ENCODE assay signal across 16 cellular contexts in the genomic region with DNA sequence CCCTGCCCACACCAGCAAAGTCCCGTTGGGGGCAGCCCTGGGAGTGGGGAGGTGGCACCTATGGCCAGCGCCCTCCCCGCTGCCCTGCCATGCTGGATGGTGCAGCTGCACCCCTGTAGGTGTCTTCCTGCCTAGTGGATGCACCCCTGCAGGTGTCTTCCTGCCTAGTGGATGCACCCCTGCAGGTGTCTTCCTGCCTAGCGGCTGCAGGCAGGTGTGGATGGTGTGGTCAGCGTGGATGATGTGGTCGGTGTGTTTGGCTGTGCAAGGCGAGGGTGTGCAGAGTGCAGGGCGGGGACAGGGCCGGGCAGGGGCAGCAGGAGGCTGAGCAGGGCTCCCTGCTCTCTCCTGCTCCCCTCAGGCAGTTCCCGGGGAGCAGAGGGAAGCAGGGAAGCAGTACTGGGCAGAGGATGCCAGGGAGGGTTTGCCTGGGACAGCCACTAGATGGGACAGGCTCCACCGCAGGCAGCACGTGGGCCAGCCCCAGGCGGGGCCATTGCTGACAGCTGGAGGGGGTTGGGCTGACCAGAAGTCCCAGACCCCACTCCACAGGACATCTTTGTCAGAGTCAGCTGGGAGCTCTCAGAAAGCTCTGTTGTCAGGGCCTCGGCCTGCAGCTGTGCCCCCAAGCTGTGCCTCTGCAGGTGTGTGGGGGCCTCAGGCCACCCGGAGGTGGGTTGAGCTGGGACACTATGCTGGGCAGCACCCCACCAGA. TPM values are rescaled to one million over a fixed set of nuclear protein-coding genes. Genes with fewer than 3 reads are reported as not detected.
DNase-seq lines count a peak whose midpoint lies in the region; ATAC-seq, FAIRE-seq and TF ChIP-seq lines count a peak whose summit lies in the region.
"Had no signal": no experiment of that assay in that cellular context is flagged by ENCODE, and none has a peak within 500 bp of the region (broad histone marks: within the 10 kb centered on the region; RNA-seq: fewer than 3 reads in every experiment).

No MANE protein-coding gene starts in this region.

- POLR2A ChIA-PET in K562 (lab: Yijun Ruan, JAX): no interaction called here

- 1% methylated on average over 11 of the region's 15 CpGs for WGBS in K562 (ENCODE audit: insufficient coverage, low coverage, missing lambda C conversion rate)

- H3K9me1 ChIP-seq in K562 (ENCODE audit: control insufficient read depth, insufficient read depth, low read length): no peaks in the 10 kb centered on the region

- H3K27ac ChIP-seq in K562 (ENCODE audit: extremely low read depth, low read depth, low read length): no peak overlapping the region
- peak overlapping the region in 3 of 4 donors; percentile 99 to 100 (median 99) for H3K27ac ChIP-seq in gastrocnemius medialis
- H3K27ac ChIP-seq: foreskin keratinocyte, upper lobe of left lung, VCaP had no signal

- H3K79me2 ChIP-seq in K562 (ENCODE audit: control insufficient read depth, insufficient read depth, low read length): no peaks in the 10 kb centered on the region

- DNase-seq in Right ventricle myocardium inferior (ENCODE audit: missing footprints) (peak; percentile 61), Right ventricle myocardium superior (no peak), K562 (ENCODE audit: extremely low read depth in 1 of 4, low spot score in 3 of 4) (no peak), gastrocnemius medialis (no peak), kidney glomerular epithelial cell (lab: John Stamatoyannopoulos, UW) (no peak), NCI-H2107 treated with DMSO at 0.1 percent for 48 hours (lab: John Stamatoyannopoulos, UW; ENCODE audit: unreplicated experiment) (no peak)
- DNase-seq: effector memory CD4-positive, alpha-beta T cell; foreskin keratinocyte; GDM1; Kasumi-1 had no signal

- ATAC-seq in Right ventricle myocardium inferior: no peak
- no peak for ATAC-seq in Right ventricle myocardium superior (ENCODE audit: poor library complexity)
- peak; percentile 23 for ATAC-seq in K562
- no peak for ATAC-seq in gastrocnemius medialis
- ATAC-seq in GM19463 (IDR thresholded peaks at IDR 0.05; ENCODE audit: unreplicated experiment): no peak
- ATAC-seq: activated naive CD4-positive, alpha-beta T cell treated with anti-CD3 and anti-CD28 coated beads, Interleukin-2, amount 50 U/mL, for 72 hours; foreskin keratinocyte had no signal

- no peak for TF ChIP-seq RAD21 in Ishikawa (IDR thresholded peaks at IDR 0.05; ENCODE audit: low read depth)
- TF ChIP-seq RAD21 in K562 (CRISPR knock-in tag; conservative IDR thresholded peaks at IDR 0.05 in 1 of 2, IDR thresholded peaks at IDR 0.05 in 1 of 2): no peak

- H3K36me3 ChIP-seq in K562 (ENCODE audit: control insufficient read depth, insufficient read depth, low read length): no peaks in the 10 kb centered on the region
- H3K36me3 ChIP-seq in gastrocnemius medialis: no peaks in the 10 kb centered on the region
- H3K36me3 ChIP-seq: upper lobe of left lung had no signal

- no peak for FAIRE-seq in K562 (lab: Jason Lieb, UNC)

- peaks cover 0 to 49% of the 10 kb centered on the region in 2 experiments; a peak in 2 of 5 replicates for H3K4me1 ChIP-seq in K562 (replicated peaks in 1 of 2; ENCODE audit: control insufficient read depth in 2 of 2, insufficient read depth in 2 of 2, low read length in 2 of 2)
- H3K4me1 ChIP-seq in gastrocnemius medialis: peaks cover 32 to 48% of the 10 kb centered on the region in 2 donors

- CTCF ChIA-PET in K562 (lab: Yijun Ruan, JAX; ENCODE audit: low intra/inter-chr PET ratio): no interaction called here

- no peak overlapping the region for H3K4me2 ChIP-seq in K562 (ENCODE audit: insufficient read depth, low read length)

- intact Hi-C loops in Right ventricle myocardium inferior (cut with DNase I): no loop called here
- intact Hi-C loops in Right ventricle myocardium superior (cut with DNase I): no loop called here
- intact Hi-C loops in K562 (cut with micrococcal nuclease): no loop called here
- intact Hi-C loops in gastrocnemius medialis (cut with DNase I; ENCODE audit: low total_unique reads): no loop called here

- H4K20me1 ChIP-seq in K562 (replicated peaks; ENCODE audit: control insufficient read depth, insufficient read depth, low read length): peaks cover 21% of the 10 kb centered on the region

- no TSS peak for BruUV-seq in K562 (replicated peaks; lab: Mats Ljungman, UMichigan)

- no peak overlapping the region for H3K9ac ChIP-seq in K562 (ENCODE audit: insufficient read depth in 1 of 2, low read depth in 2 of 2, low read length in 2 of 2)

- no peak overlapping the region for H3K4me3 ChIP-seq in K562
- no peak overlapping the region for H3K4me3 ChIP-seq in gastrocnemius medialis
- H3K4me3 ChIP-seq: upper lobe of left lung had no signal

- TF ChIP-seq POLR2A in K562 (conservative IDR thresholded peaks at IDR 0.05) (no peak), gastrocnemius medialis (IDR thresholded peaks at IDR 0.05) (no peak)

- no peak overlapping the region for H2AFZ ChIP-seq in K562 (ENCODE audit: low read depth, low read length)

- in situ Hi-C loops in K562 (cut with MboI): no loop called here
- in situ Hi-C loops in gastrocnemius medialis (cut with MboI; ENCODE audit: low sequenced_read_pairs in 4 of 4): no loop called here

- H3K27me3 ChIP-seq in K562 (ENCODE audit: control insufficient read depth in 2 of 2, insufficient read depth in 2 of 2, low read length in 2 of 2) (peaks cover 17 to 78% of the 10 kb centered on the region in 2 experiments; a peak in 4 of 5 replicates), gastrocnemius medialis (no peaks in the 10 kb centered on the region)

- H3K9me3 ChIP-seq in K562 (replicated peaks; ENCODE audit: control insufficient read depth, insufficient read depth, low read depth, low read length) (no peaks in the 10 kb centered on the region), gastrocnemius medialis (no peaks in the 10 kb centered on the region)
- H3K9me3 ChIP-seq: upper lobe of left lung had no signal

- no peak for TF ChIP-seq CTCF in K562 (IDR thresholded peaks at IDR 0.05 in 2 of 3, conservative IDR thresholded peaks at IDR 0.05 in 1 of 3; ENCODE audit: insufficient read depth in 2 of 3, low read depth in 1 of 3, low read length in 3 of 3)
- no peak for TF ChIP-seq CTCF in gastrocnemius medialis (IDR thresholded peaks at IDR 0.05 in 4 of 5, conservative IDR thresholded peaks at IDR 0.05 in 1 of 5)

- TF ChIP-seq EP300 in Ishikawa (IDR thresholded peaks at IDR 0.05; ENCODE audit: borderline replicate concordance) (peak; percentile 29; the same call in 1 of the 2 replicates), K562 (IDR thresholded peaks at IDR 0.05; ENCODE audit: low read length) (no peak)

RNA-seq across cellular contexts. Expression of a gene that starts 23.6 kb away (rescaled TPM):
- total RNA-seq in Right ventricle myocardium inferior: 35.5 TPM
- total RNA-seq in Right ventricle myocardium superior: 33.7 TPM
- total RNA-seq in K562 (2011; cell fraction: chromatin; rRNA removed; ENCODE audit: low replicate concordance): not detected in 2 replicates
- total RNA-seq in K562 (2011; cell fraction: nucleolus; rRNA removed): not detected in 2 replicates
- total RNA-seq in K562 (2011; cell fraction: nucleoplasm; rRNA removed): not detected in 2 replicates
- total RNA-seq in K562 (2014; rRNA removed): not detected in 2 replicates
- not detected in 2 replicates for total RNA-seq in K562 (2014; rRNA removed; fragmentation: Illumina TruSeq; extraction: Trizol)
- not detected in 2 replicates for total RNA-seq in K562 (2015; rRNA removed; fragmentation: Illumina TruSeq; extraction: Trizol)
- total RNA-seq in K562 (2021): not detected in 2 replicates
- not detected in 2 replicates for polyA plus RNA-seq in K562 (2011; rRNA removed)
- not detected in 2 replicates for polyA plus RNA-seq in K562 (2011; cell fraction: cytosol; rRNA removed)
- not detected in 2 replicates for polyA plus RNA-seq in K562 (2011; cell fraction: nucleus; rRNA removed)
- polyA plus RNA-seq in K562 (2012): not detected in 2 replicates
- polyA plus RNA-seq in K562 (2014; fragmentation: Illumina TruSeq; extraction: Trizol): not detected in 2 replicates
- polyA plus RNA-seq in K562 (2014; fragmentation: Nextera tagmentation; extraction: Ambion mirVana): not detected
- not detected in 2 replicates for polyA plus RNA-seq in K562 (2014; rRNA removed)
- not detected in 2 replicates for polyA minus RNA-seq in K562 (2011; rRNA and poly(A)+ RNA removed)
- polyA minus RNA-seq in K562 (2011; cell fraction: cytosol; rRNA and poly(A)+ RNA removed): not detected in 2 replicates
- not detected in 2 replicates for polyA minus RNA-seq in K562 (2011; cell fraction: nucleus; rRNA and poly(A)+ RNA removed)
- 10 to 100 TPM in 3 of 4 donors, 1 to 10 TPM in 1; 8.1 to 42.0 (median 13.2) TPM for total RNA-seq in gastrocnemius medialis
- total RNA-seq: activated naive CD4-positive, alpha-beta T cell treated with anti-CD3 and anti-CD28 coated beads, Interleukin-2, amount 50 U/mL, for 72 hours had no signal

RNA-seq across cellular contexts. Expression of a gene that starts 44.9 kb away (rescaled TPM):
- total RNA-seq in Right ventricle myocardium inferior (1.5 TPM), Right ventricle myocardium superior (1.9 TPM), K562 (2014; rRNA removed) (not detected in 2 replicates), K562 (2014; rRNA removed; fragmentation: Illumina TruSeq; extraction: Trizol) (not detected in 2 replicates), K562 (2015; rRNA removed; fragmentation: Illumina TruSeq; extraction: Trizol) (not detected in 2 replicates), K562 (2021) (0.09 TPM in 1 of 2 replicates, not detected in the other), gastrocnemius medialis (under 1 TPM; 0.20 to 0.68 (median 0.59) TPM)
- total RNA-seq in K562 (2011; cell fraction: chromatin; rRNA removed; ENCODE audit: low replicate concordance): not detected in 2 replicates
- total RNA-seq in K562 (2011; cell fraction: nucleolus; rRNA removed): not detected in 2 replicates
- total RNA-seq in K562 (2011; cell fraction: nucleoplasm; rRNA removed): not detected in 2 replicates
- polyA plus RNA-seq in K562 (2011; rRNA removed) (not detected in 2 replicates), K562 (2014; fragmentation: Illumina TruSeq; extraction: Trizol) (not detected in 2 replicates), K562 (2014; fragmentation: Nextera tagmentation; extraction: Ambion mirVana) (not detected), K562 (2014; rRNA removed) (0.13 TPM in 1 of 2 replicates, not detected in the other)
- polyA plus RNA-seq in K562 (2011; cell fraction: cytosol; rRNA removed): not detected in 2 replicates
- polyA plus RNA-seq in K562 (2011; cell fraction: nucleus; rRNA removed): 0.15 and 0.53 TPM in 2 replicates
- not detected in 2 replicates for polyA plus RNA-seq in K562 (2012)
- not detected in 2 replicates for polyA minus RNA-seq in K562 (2011; rRNA and poly(A)+ RNA removed)
- not detected in 2 replicates for polyA minus RNA-seq in K562 (2011; cell fraction: cytosol; rRNA and poly(A)+ RNA removed)
- polyA minus RNA-seq in K562 (2011; cell fraction: nucleus; rRNA and poly(A)+ RNA removed): not detected in 2 replicates
- total RNA-seq: activated naive CD4-positive, alpha-beta T cell treated with anti-CD3 and anti-CD28 coated beads, Interleukin-2, amount 50 U/mL, for 72 hours; foreskin keratinocyte; pulmonary artery endothelial cell had no signal
- polyA plus RNA-seq: foreskin keratinocyte had no signal

RNA-seq across cellular contexts. Expression of a gene that starts 45.5 kb away (rescaled TPM):
- total RNA-seq in Right ventricle myocardium inferior (286 TPM), Right ventricle myocardium superior (280 TPM), K562 (2014; rRNA removed) (73.5 and 105 TPM in 2 replicates), K562 (2014; rRNA removed; fragmentation: Illumina TruSeq; extraction: Trizol) (18.7 and 24.6 TPM in 2 replicates), K562 (2015; rRNA removed; fragmentation: Illumina TruSeq; extraction: Trizol) (41.8 and 49.7 TPM in 2 replicates), K562 (2021) (72.0 and 75.5 TPM in 2 replicates), gastrocnemius medialis (100 to 1,000 TPM in 2 of 4 donors, 10 to 100 TPM in 2; 65.0 to 131 (median 100) TPM)
- total RNA-seq in K562 (2011; cell fraction: chromatin; rRNA removed; ENCODE audit: low replicate concordance): 44.0 and 98.8 TPM in 2 replicates
- total RNA-seq in K562 (2011; cell fraction: nucleolus; rRNA removed): 76.2 and 78.7 TPM in 2 replicates
- 43.0 and 46.3 TPM in 2 replicates for total RNA-seq in K562 (2011; cell fraction: nucleoplasm; rRNA removed)
- polyA plus RNA-seq in K562 (2011; rRNA removed) (43.6 and 45.0 TPM in 2 replicates), K562 (2014; fragmentation: Illumina TruSeq; extraction: Trizol) (33.1 and 55.4 TPM in 2 replicates), K562 (2014; fragmentation: Nextera tagmentation; extraction: Ambion mirVana) (1 to 10 TPM; 1.1 to 6.1 TPM), K562 (2014; rRNA removed) (57.7 and 69.9 TPM in 2 replicates)
- polyA plus RNA-seq in K562 (2011; cell fraction: cytosol; rRNA removed): 28.1 and 40.4 TPM in 2 replicates
- polyA plus RNA-seq in K562 (2011; cell fraction: nucleus; rRNA removed): 33.7 and 47.1 TPM in 2 replicates
- polyA plus RNA-seq in K562 (2012): 70.2 and 113 TPM in 2 replicates
- 23.0 and 26.5 TPM in 2 replicates for polyA minus RNA-seq in K562 (2011; rRNA and poly(A)+ RNA removed)
- polyA minus RNA-seq in K562 (2011; cell fraction: cytosol; rRNA and poly(A)+ RNA removed): 19.7 and 31.3 TPM in 2 replicates
- 17.9 and 19.5 TPM in 2 replicates for polyA minus RNA-seq in K562 (2011; cell fraction: nucleus; rRNA and poly(A)+ RNA removed)

Comparison
In these comparisons a context has a peak if more than half of its experiments do, and no peak if none do; other contexts are left out.
1. RNA of a gene that starts 23.6 kb away (total RNA-seq): 35.5 TPM in Right ventricle myocardium inferior (single experiment), 33.7 TPM in Right ventricle myocardium superior (single experiment) and 8.1 to 42.0 TPM in gastrocnemius medialis; not detected in K562; every median in the first group is over 4 times any median in the second.